In the genomic region with DNA sequence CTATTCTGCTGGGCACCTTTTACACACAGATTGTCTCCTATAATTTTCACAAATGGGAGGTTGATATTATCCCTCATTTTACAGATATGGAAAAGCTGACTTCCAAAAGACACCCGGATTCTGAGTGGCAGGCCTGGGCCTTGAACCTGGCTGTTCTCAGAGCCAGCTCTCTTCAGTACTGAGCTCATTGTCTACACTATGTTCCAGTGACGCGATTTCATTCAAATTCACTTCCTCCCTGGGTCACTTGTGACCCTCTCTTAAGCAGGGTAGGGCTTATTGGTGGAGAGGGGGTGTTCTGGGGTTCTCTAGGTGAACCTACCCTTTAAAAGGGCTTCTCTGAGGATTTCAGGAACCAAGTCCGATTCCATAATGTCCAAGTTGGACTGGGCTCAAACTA, we compare ENCODE assay signal across 13 cellular contexts.
DNase-seq lines count a peak whose midpoint lies in the region; ATAC-seq and TF ChIP-seq lines count a peak whose summit lies in the region.
"Had no signal": no experiment of that assay in that cellular context is flagged by ENCODE, and none has a peak within 500 bp of the region (broad histone marks: within the 10 kb centered on the region; RNA-seq: fewer than 3 reads in every experiment).

No MANE protein-coding gene starts in this region.

- intact Hi-C loops in dendritic cell treated with granulocyte-macrophage colony-stimulating factor and Interleukin-4, amounts not matched to agents 40 ng/mL and 50 ng/mL, for 4 days (cut with micrococcal nuclease), result loop anchor here (10.0 kb wide), 1 partner anchor 131 kb away; the partner anchor contains the start of gene DAP
- intact Hi-C loops in right lobe of liver (cut with DNase I), result no loop called here

- DNase-seq in activated naive CD4-positive, alpha-beta T cell treated with anti-CD3 and anti-CD28 coated beads, Interleukin-2, amount 50 U/mL, for 16 hours, result no peak
- no peak for DNase-seq in SJSA1 (ENCODE audit: low read depth in 1 of 2, low spot score in 2 of 2)
- DNase-seq in stimulated activated naive CD8-positive, alpha-beta T cell treated with anti-CD3 and anti-CD28 coated beads, Interleukin-15, amount 100 ng/mL, for 72 hours, result no peak
- no peak for DNase-seq in MM.1S
- no peak for DNase-seq in right lobe of liver
- DNase-seq: amniotic stem cell, mesenchymal stem cell, NCI-H1092 treated with DMSO at 0.1 percent for 48 hours, NCI-H2171 treated with DMSO at 0.1 percent for 48 hours, SHP77 had no signal

- TF ChIP-seq POLR2A in right lobe of liver (IDR thresholded peaks at IDR 0.05), result no peak

- no peak for TF ChIP-seq CTCF in MM.1S (IDR thresholded peaks at IDR 0.05; ENCODE audit: low read length)
- TF ChIP-seq CTCF in right lobe of liver (IDR thresholded peaks at IDR 0.05), result no peak

- WGBS in right lobe of liver (ENCODE audit: insufficient coverage, low coverage, low lambda C conversion rate, missing lambda C conversion rate), result 52% methylated on average over 3 of the region's 4 CpGs

- no peaks in the 10 kb centered on the region for H3K9me3 Mint-ChIP-seq in activated naive CD4-positive, alpha-beta T cell treated with anti-CD3 and anti-CD28 coated beads, Interleukin-2, amount 50 U/mL, for 24 hours
- H3K9me3 Mint-ChIP-seq in dendritic cell treated with granulocyte-macrophage colony-stimulating factor and Interleukin-4, amounts not matched to agents 40 ng/mL and 50 ng/mL, for 4 days, result peaks cover 9% of the 10 kb centered on the region
- H3K9me3 Mint-ChIP-seq in stimulated activated naive CD8-positive, alpha-beta T cell treated with anti-CD3 and anti-CD28 coated beads, Interleukin-15, amount 100 ng/mL, for 72 hours, result peaks cover 14 to 18% of the 10 kb centered on the region in 2 donors

- no peak overlapping the region for H2AFZ ChIP-seq in MM.1S (ENCODE audit: low read length)

- H3K4me2 ChIP-seq in MM.1S (ENCODE audit: low read depth, low read length), result no peak overlapping the region

- no peaks in the 10 kb centered on the region for H3K36me3 Mint-ChIP-seq in activated naive CD4-positive, alpha-beta T cell treated with anti-CD3 and anti-CD28 coated beads, Interleukin-2, amount 50 U/mL, for 24 hours
- H3K36me3 Mint-ChIP-seq in dendritic cell treated with granulocyte-macrophage colony-stimulating factor and Interleukin-4, amounts not matched to agents 40 ng/mL and 50 ng/mL, for 4 days (ENCODE audit: low read depth), result no peaks in the 10 kb centered on the region

- no peaks in the 10 kb centered on the region for H4K20me1 ChIP-seq in MM.1S (ENCODE audit: insufficient read depth, low read length)

- H3K9ac ChIP-seq in MM.1S (ENCODE audit: low read length), result no peak overlapping the region

- H3K27ac ChIP-seq in SJSA1 (peak overlapping the region; percentile 95), MM.1S (ENCODE audit: low read length) (no peak overlapping the region), right lobe of liver (no peak overlapping the region)

- peak overlapping the region; percentile 68 for H3K4me3 Mint-ChIP-seq in activated naive CD4-positive, alpha-beta T cell treated with anti-CD3 and anti-CD28 coated beads, Interleukin-2, amount 50 U/mL, for 24 hours
- H3K4me3 Mint-ChIP-seq in dendritic cell treated with granulocyte-macrophage colony-stimulating factor and Interleukin-4, amounts not matched to agents 40 ng/mL and 50 ng/mL, for 4 days, result no peak overlapping the region
- H3K4me3 Mint-ChIP-seq in stimulated activated naive CD8-positive, alpha-beta T cell treated with anti-CD3 and anti-CD28 coated beads, Interleukin-15, amount 100 ng/mL, for 72 hours, result peak overlapping the region; percentile 63 to 75

- H3K9me2 ChIP-seq in MM.1S (replicated peaks; ENCODE audit: insufficient read depth, low read length), result no peaks in the 10 kb centered on the region

- peaks cover 11% of the 10 kb centered on the region for H3K36me3 ChIP-seq in SJSA1
- no peaks in the 10 kb centered on the region for H3K36me3 ChIP-seq in MM.1S (replicated peaks; ENCODE audit: insufficient read depth, low read length)
- H3K36me3 ChIP-seq in right lobe of liver, result no peaks in the 10 kb centered on the region

- peaks cover 61% of the 10 kb centered on the region for H3K4me1 ChIP-seq in SJSA1 (replicated peaks)
- peaks cover 5% of the 10 kb centered on the region; the same call in 1 of the 2 replicates for H3K4me1 ChIP-seq in MM.1S (ENCODE audit: low read length)
- no peaks in the 10 kb centered on the region for H3K4me1 ChIP-seq in right lobe of liver

- H3K79me2 ChIP-seq in MM.1S (ENCODE audit: low read length), result peaks cover 25% of the 10 kb centered on the region; the same call in 1 of the 2 replicates

- H3F3A ChIP-seq in MM.1S (ENCODE audit: insufficient read depth, low read length), result no peaks in the 10 kb centered on the region

- H3K4me1 Mint-ChIP-seq in activated naive CD4-positive, alpha-beta T cell treated with anti-CD3 and anti-CD28 coated beads, Interleukin-2, amount 50 U/mL, for 24 hours, result peaks cover 46% of the 10 kb centered on the region
- peaks cover 82% of the 10 kb centered on the region for H3K4me1 Mint-ChIP-seq in dendritic cell treated with granulocyte-macrophage colony-stimulating factor and Interleukin-4, amounts not matched to agents 40 ng/mL and 50 ng/mL, for 4 days (ENCODE audit: low read depth)
- H3K4me1 Mint-ChIP-seq in stimulated activated naive CD8-positive, alpha-beta T cell treated with anti-CD3 and anti-CD28 coated beads, Interleukin-15, amount 100 ng/mL, for 72 hours, result peaks cover 80% of the 10 kb centered on the region

- H3K4me3 ChIP-seq in SJSA1, result no peak overlapping the region
- H3K4me3 ChIP-seq in MM.1S (ENCODE audit: low read length), result no peak overlapping the region
- H3K4me3 ChIP-seq in right lobe of liver, result no peak overlapping the region

- H3K27me3 Mint-ChIP-seq in activated naive CD4-positive, alpha-beta T cell treated with anti-CD3 and anti-CD28 coated beads, Interleukin-2, amount 50 U/mL, for 24 hours, result no peaks in the 10 kb centered on the region
- H3K27me3 Mint-ChIP-seq in dendritic cell treated with granulocyte-macrophage colony-stimulating factor and Interleukin-4, amounts not matched to agents 40 ng/mL and 50 ng/mL, for 4 days, result peaks cover 35% of the 10 kb centered on the region
- H3K27me3 Mint-ChIP-seq in stimulated activated naive CD8-positive, alpha-beta T cell treated with anti-CD3 and anti-CD28 coated beads, Interleukin-15, amount 100 ng/mL, for 72 hours, result peaks cover 13% of the 10 kb centered on the region

- H3K9me3 ChIP-seq in SJSA1 (replicated peaks) (no peaks in the 10 kb centered on the region), MM.1S (replicated peaks; ENCODE audit: insufficient read depth, low read length) (no peaks in the 10 kb centered on the region), right lobe of liver (no peaks in the 10 kb centered on the region)

- H3K27me3 ChIP-seq in SJSA1 (replicated peaks) (no peaks in the 10 kb centered on the region), MM.1S (replicated peaks; ENCODE audit: insufficient read depth, low read length) (no peaks in the 10 kb centered on the region), right lobe of liver (no peaks in the 10 kb centered on the region)

- ATAC-seq in stimulated activated naive CD8-positive, alpha-beta T cell treated with anti-CD3 and anti-CD28 coated beads, Interleukin-15, amount 100 ng/mL, for 72 hours, result no peak
- ATAC-seq in right lobe of liver (no peak), GM18909 (IDR thresholded peaks at IDR 0.05; ENCODE audit: poor library complexity, unreplicated experiment) (no peak)

- no peak overlapping the region for H3K27ac Mint-ChIP-seq in activated naive CD4-positive, alpha-beta T cell treated with anti-CD3 and anti-CD28 coated beads, Interleukin-2, amount 50 U/mL, for 24 hours
- H3K27ac Mint-ChIP-seq in dendritic cell treated with granulocyte-macrophage colony-stimulating factor and Interleukin-4, amounts not matched to agents 40 ng/mL and 50 ng/mL, for 4 days, result peak overlapping the region; percentile 24
- H3K27ac Mint-ChIP-seq in stimulated activated naive CD8-positive, alpha-beta T cell treated with anti-CD3 and anti-CD28 coated beads, Interleukin-15, amount 100 ng/mL, for 72 hours, result peak overlapping the region; percentile 72 to 85
